In genomic region chr10:110628161-110628560, GRCh38 we compare ENCODE assay signal across 8 cellular contexts. TPM values are rescaled to one million over a fixed set of nuclear protein-coding genes. Genes with fewer than 3 reads are reported as not detected.
"Had no signal": no experiment of that assay in that cellular context is flagged by ENCODE, and none has a peak within 500 bp of the region (broad histone marks: within the 10 kb centered on the region; RNA-seq: fewer than 3 reads in every experiment).

No MANE protein-coding gene starts in this region.

- H3K27ac Mint-ChIP-seq: H9, HFFc6 had no signal

- H3K4me3 ChIP-seq: GM23248, HAP-1 had no signal

- H2AFZ ChIP-seq: GM23248 had no signal

- ATAC-seq: HCT116 had no signal

- H3K4me3 Mint-ChIP-seq: H9, HFFc6 had no signal

- H3K9me3 ChIP-seq: HAP-1 had no signal

- H3K27ac ChIP-seq: GM23248 had no signal

- H3K36me3 ChIP-seq: HAP-1 had no signal

- DNase-seq: GM23248, GOT3, H7, H9, HCEC 1CT, HFFc6 had no signal

- H3K9me3 Mint-ChIP-seq: H9, HFFc6 had no signal

RNA-seq across cellular contexts. Expression of gene RBM20, which starts 16.0 kb away (rescaled TPM):
- total RNA-seq: GM23248, HFFc6 had no signal
- polyA plus RNA-seq: GM23248 had no signal
